22 cellular contexts compared by ENCODE assay signal in genomic region chr11:608751-609354, GRCh38. TPM values are rescaled to one million over a fixed set of nuclear protein-coding genes. Genes with fewer than 3 reads are reported as not detected.
DNase-seq lines count a peak whose midpoint lies in the region; ATAC-seq and TF ChIP-seq lines count a peak whose summit lies in the region.
"Had no signal": no experiment of that assay in that cellular context is flagged by ENCODE, and none has a peak within 500 bp of the region (broad histone marks: within the 10 kb centered on the region; RNA-seq: fewer than 3 reads in every experiment).

No MANE protein-coding gene starts in this region.

- H3K27ac ChIP-seq in heart left ventricle (peak overlapping the region in 8 of 12 donors; percentile 2 to 38 (median 16)), HCT116 (ENCODE audit: low read depth, low read length) (no peak overlapping the region), ovary (no peak overlapping the region), caudate nucleus (ENCODE audit: low read depth, low read length) (no peak overlapping the region)
- H3K27ac ChIP-seq: KMS-11, Peyer's patch had no signal

- H3K9me3 ChIP-seq in heart left ventricle (no peaks in the 10 kb centered on the region), HCT116 (ENCODE audit: control insufficient read depth in 1 of 2, insufficient read depth in 1 of 2, low read depth in 1 of 2, low read length in 2 of 2) (no peaks in the 10 kb centered on the region), ovary (no peaks in the 10 kb centered on the region)
- H3K9me3 ChIP-seq: Peyer's patch had no signal

- no peaks in the 10 kb centered on the region for H3K27me3 ChIP-seq in heart left ventricle
- H3K27me3 ChIP-seq in HCT116 (ENCODE audit: insufficient read depth, low read length): no peaks in the 10 kb centered on the region
- no peaks in the 10 kb centered on the region for H3K27me3 ChIP-seq in ovary
- H3K27me3 ChIP-seq: Peyer's patch had no signal

- peaks cover 10% of the 10 kb centered on the region; the same call in 1 of the 2 replicates for H4K20me1 ChIP-seq in HCT116 (ENCODE audit: insufficient read depth)

- RAD21 ChIA-PET in HCT116 (lab: Charles Lee; ENCODE audit: low non-redundant PET in 1 of 2, low total read pairs in 2 of 2, uncharacterized antibody in 2 of 2, unreplicated experiment in 2 of 2): no interaction called here

- TSS peak; percentile 15 for BruUV-seq in HCT116 (replicated peaks; lab: Mats Ljungman, UMichigan)

- CTCF ChIA-PET in HCT116 (lab: Charles Lee): no interaction called here

- peaks cover 14% of the 10 kb centered on the region; the same call in 1 of the 2 replicates for H3K79me2 ChIP-seq in HCT116 (ENCODE audit: insufficient read depth, low read length)

- TF ChIP-seq EP300 in ovary (IDR thresholded peaks at IDR 0.05): no peak

- H2AFZ ChIP-seq in HCT116 (ENCODE audit: low read depth, low read length, poor library complexity, severe bottlenecking): no peak overlapping the region
- H2AFZ ChIP-seq: GM23338 had no signal

- ATAC-seq in heart left ventricle (peak in 1 of 4 donors; percentile 10), HCT116 (no peak)
- ATAC-seq: CD8-positive, alpha-beta T cell; GM23338 had no signal

- H3K9me2 ChIP-seq in HCT116 (ENCODE audit: insufficient read depth): no peaks in the 10 kb centered on the region

- POLR2A ChIA-PET in HCT116 (lab: Charles Lee): no interaction called here

- 65 to 81% (median 71%) methylated on average over 33 to 37 of the region's 37 CpGs for WGBS in heart left ventricle, 4 donors
- WGBS in ovary, 3 donors: 87 to 92% (median 92%) methylated on average over 32 to 37 of the region's 37 CpGs

- H3K36me3 ChIP-seq in heart left ventricle (peaks cover 6 to 96% (median 94%) of the 10 kb centered on the region in 9 donors), HCT116 (ENCODE audit: control insufficient read depth in 1 of 2, insufficient read depth in 2 of 2, low read length in 2 of 2) (peaks cover 40 to 54% of the 10 kb centered on the region in 2 experiments; a peak in 3 of 4 replicates), ovary (no peaks in the 10 kb centered on the region)

- H3K4me1 ChIP-seq in heart left ventricle (peaks cover 0 to 36% (median 9%) of the 10 kb centered on the region in 12 donors), HCT116 (ENCODE audit: control insufficient read depth in 1 of 2, insufficient read depth in 2 of 2, low read length in 2 of 2) (peaks cover 7 to 16% of the 10 kb centered on the region in 2 experiments), ovary (ENCODE audit: insufficient read depth) (no peaks in the 10 kb centered on the region)

- TF ChIP-seq CTCF in heart left ventricle (IDR thresholded peaks at IDR 0.05) (no peak), HCT116 (IDR thresholded peaks at IDR 0.05 in 2 of 3, conservative IDR thresholded peaks at IDR 0.05 in 1 of 3; ENCODE audit: borderline replicate concordance in 1 of 3, insufficient read depth in 1 of 3, low read depth in 2 of 3, low read length in 2 of 3) (no peak), ovary (IDR thresholded peaks at IDR 0.05) (no peak)

- no peak overlapping the region for H3K4me2 ChIP-seq in HCT116 (ENCODE audit: low read length)
- H3K4me2 ChIP-seq: GM23338, KMS-11 had no signal

- intact Hi-C loops in heart left ventricle (cut with DNase I): no loop called here
- intact Hi-C loops in cardiac septum (cut with DNase I): no loop called here
- intact Hi-C loops in HCT116 (cut with micrococcal nuclease): no loop called here
- intact Hi-C loops in ovary (cut with DNase I): no loop called here

- no peak for TF ChIP-seq POLR2A in heart left ventricle (IDR thresholded peaks at IDR 0.05)
- TF ChIP-seq POLR2A in HCT116 (IDR thresholded peaks at IDR 0.05; ENCODE audit: borderline replicate concordance, extremely low read depth, insufficient read depth, insufficient read length): no peak
- no peak for TF ChIP-seq POLR2A in ovary (IDR thresholded peaks at IDR 0.05)

- no peak for TF ChIP-seq RAD21 in HCT116 (IDR thresholded peaks at IDR 0.05; ENCODE audit: low read depth)

- no peak overlapping the region for H3K9ac ChIP-seq in HCT116 (ENCODE audit: low read length)
- H3K9ac ChIP-seq: KMS-11 had no signal

- H3K4me3 ChIP-seq in heart left ventricle (no peak overlapping the region), HCT116 (replicated peaks in 1 of 2; ENCODE audit: low read depth in 1 of 2, low read length in 2 of 2) (no peak overlapping the region), ovary (no peak overlapping the region)
- H3K4me3 ChIP-seq: GM23338, Peyer's patch had no signal

- DNase-seq in heart left ventricle (peak in 1 of 5 donors; percentile 64), cardiac septum (ENCODE audit: low spot score) (no peak), HCT116 (ENCODE audit: low read depth, low spot score) (no peak), dermis microvascular lymphatic vessel endothelial cell (ENCODE audit: low read depth in 2 of 2) (peak; percentile 24 to 33), ovary (peak in 3 of 5 donors; percentile 33 to 47 (median 34)), NCI-H1694 (lab: John Stamatoyannopoulos, UW) (no peak), caudate nucleus (lab: John Stamatoyannopoulos, UW) (no peak), NCI-H1930 (lab: John Stamatoyannopoulos, UW) (no peak)
- DNase-seq: AML-193; CD8-positive, alpha-beta T cell; DMS 273 treated with DMSO at 0.1 percent for 48 hours; HFFc6; NCI-H1092; NCI-H1694 treated with DMSO at 0.1 percent for 48 hours; NCI-H2171 treated with DMSO at 0.1 percent for 48 hours; NCI-H774 had no signal

TF ChIP-seq in HCT116, 20 proteins besides CTCF, POLR2A, EP300 and RAD21 (continues in another document):
- TF ChIP-seq, protein P1, sequence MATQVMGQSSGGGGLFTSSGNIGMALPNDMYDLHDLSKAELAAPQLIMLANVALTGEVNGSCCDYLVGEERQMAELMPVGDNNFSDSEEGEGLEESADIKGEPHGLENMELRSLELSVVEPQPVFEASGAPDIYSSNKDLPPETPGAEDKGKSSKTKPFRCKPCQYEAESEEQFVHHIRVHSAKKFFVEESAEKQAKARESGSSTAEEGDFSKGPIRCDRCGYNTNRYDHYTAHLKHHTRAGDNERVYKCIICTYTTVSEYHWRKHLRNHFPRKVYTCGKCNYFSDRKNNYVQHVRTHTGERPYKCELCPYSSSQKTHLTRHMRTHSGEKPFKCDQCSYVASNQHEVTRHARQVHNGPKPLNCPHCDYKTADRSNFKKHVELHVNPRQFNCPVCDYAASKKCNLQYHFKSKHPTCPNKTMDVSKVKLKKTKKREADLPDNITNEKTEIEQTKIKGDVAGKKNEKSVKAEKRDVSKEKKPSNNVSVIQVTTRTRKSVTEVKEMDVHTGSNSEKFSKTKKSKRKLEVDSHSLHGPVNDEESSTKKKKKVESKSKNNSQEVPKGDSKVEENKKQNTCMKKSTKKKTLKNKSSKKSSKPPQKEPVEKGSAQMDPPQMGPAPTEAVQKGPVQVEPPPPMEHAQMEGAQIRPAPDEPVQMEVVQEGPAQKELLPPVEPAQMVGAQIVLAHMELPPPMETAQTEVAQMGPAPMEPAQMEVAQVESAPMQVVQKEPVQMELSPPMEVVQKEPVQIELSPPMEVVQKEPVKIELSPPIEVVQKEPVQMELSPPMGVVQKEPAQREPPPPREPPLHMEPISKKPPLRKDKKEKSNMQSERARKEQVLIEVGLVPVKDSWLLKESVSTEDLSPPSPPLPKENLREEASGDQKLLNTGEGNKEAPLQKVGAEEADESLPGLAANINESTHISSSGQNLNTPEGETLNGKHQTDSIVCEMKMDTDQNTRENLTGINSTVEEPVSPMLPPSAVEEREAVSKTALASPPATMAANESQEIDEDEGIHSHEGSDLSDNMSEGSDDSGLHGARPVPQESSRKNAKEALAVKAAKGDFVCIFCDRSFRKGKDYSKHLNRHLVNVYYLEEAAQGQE (IDR thresholded peaks at IDR 0.05; ENCODE audit: low read depth): no peak
- TF ChIP-seq CEBPB (IDR thresholded peaks at IDR 0.05; ENCODE audit: low read depth) (no peak), ELF1 (IDR thresholded peaks at IDR 0.05; ENCODE audit: borderline replicate concordance, low read depth) (no peak), SIN3A (IDR thresholded peaks at IDR 0.05; ENCODE audit: low read depth) (no peak), EGR1 (IDR thresholded peaks at IDR 0.05; ENCODE audit: low read depth) (no peak)

RNA-seq across cellular contexts. Expression of gene IRF7, which starts 6.9 kb away (rescaled TPM):
- total RNA-seq in heart left ventricle (10 to 100 TPM in 7 of 9 donors, 1 to 10 TPM in 2; 5.5 to 30.6 (median 14.9) TPM), cardiac septum (9.7 TPM), HCT116 (2021; ENCODE audit: unreplicated experiment) (15.2 TPM), dermis microvascular lymphatic vessel endothelial cell (6.7 and 16.2 TPM in 2 replicates), ovary (10 to 100 TPM in 6 of 7 donors, 1 to 10 TPM in 1; 8.2 to 59.1 (median 17.1) TPM)
- polyA plus RNA-seq in heart left ventricle (10 to 100 TPM in 1 of 2 donors, 1 to 10 TPM in 1; 9.5 to 21.1 TPM), ovary (10 to 100 TPM in 1 of 2 donors, under 1 TPM in 1; 0.28 to 22.8 TPM)
- 17.9 and 24.9 TPM in 2 replicates for polyA plus RNA-seq in HCT116 (2012)

RNA-seq across cellular contexts. Expression of gene CDHR5, which starts 15.9 kb away (rescaled TPM):
- total RNA-seq in heart left ventricle: not detected
- polyA plus RNA-seq in heart left ventricle: under 1 TPM in 1 of 2 donors, not detected in 1; 0.07 TPM
- not detected for total RNA-seq in cardiac septum
- total RNA-seq in HCT116 (2021; ENCODE audit: unreplicated experiment): not detected
- 0.13 and 0.44 TPM in 2 replicates for polyA plus RNA-seq in HCT116 (2012)
- not detected in 2 replicates for total RNA-seq in dermis microvascular lymphatic vessel endothelial cell
- 1 to 10 TPM in 1 of 7 donors, under 1 TPM in 2, not detected in 4; 0.20 to 2.3 (median 0.22) TPM for total RNA-seq in ovary
- polyA plus RNA-seq in ovary: under 1 TPM in 1 of 2 donors, not detected in 1; 0.07 TPM
- total RNA-seq: CD8-positive, alpha-beta T cell; Daoy; GM23338; HFFc6; MCF 10A had no signal
- polyA plus RNA-seq: GM23338 had no signal

RNA-seq across cellular contexts. Expression of gene SCT, which starts 18.1 kb away (rescaled TPM):
- under 1 TPM in 1 of 9 donors, not detected in 8; 0.81 TPM for total RNA-seq in heart left ventricle
- polyA plus RNA-seq in heart left ventricle: not detected
- total RNA-seq in cardiac septum: not detected
- total RNA-seq in HCT116 (2021; ENCODE audit: unreplicated experiment): not detected
- not detected in 2 replicates for polyA plus RNA-seq in HCT116 (2012)
- not detected in 2 replicates for total RNA-seq in dermis microvascular lymphatic vessel endothelial cell
- not detected for total RNA-seq in ovary
- polyA plus RNA-seq in ovary: under 1 TPM in 1 of 2 donors, not detected in 1; 0.68 TPM
- total RNA-seq: CD8-positive, alpha-beta T cell; Daoy; GM23338; HFFc6; MCF 10A; NCI-H460 had no signal

RNA-seq across cellular contexts. Expression of gene DRD4, which starts 28.2 kb away (rescaled TPM):
- total RNA-seq in heart left ventricle: 1 to 10 TPM in 1 of 9 donors, under 1 TPM in 5, not detected in 3; 0.20 to 1.0 (median 0.48) TPM
- polyA plus RNA-seq in heart left ventricle: under 1 TPM in 1 of 2 donors, not detected in 1; 0.07 TPM
- total RNA-seq in cardiac septum: 0.81 TPM
- total RNA-seq in HCT116 (2021; ENCODE audit: unreplicated experiment): 2.4 TPM
- polyA plus RNA-seq in HCT116 (2012): 0.95 and 2.2 TPM in 2 replicates
- total RNA-seq in dermis microvascular lymphatic vessel endothelial cell: under 0.01 TPM in 1 of 2 replicates, not detected in the other
- total RNA-seq in ovary: 1 to 10 TPM in 5 of 7 donors, under 1 TPM in 2; 0.57 to 3.3 (median 1.7) TPM
- under 1 TPM in 1 of 2 donors, not detected in 1; 0.63 TPM for polyA plus RNA-seq in ovary
- total RNA-seq: Daoy had no signal

RNA-seq across cellular contexts. Expression of gene PHRF1, which starts 32.6 kb away (rescaled TPM):
- 10 to 100 TPM; 11.6 to 21.3 (median 18.3) TPM for total RNA-seq in heart left ventricle
- 10 to 100 TPM; 16.1 to 18.1 TPM for polyA plus RNA-seq in heart left ventricle
- 20.9 TPM for total RNA-seq in cardiac septum
- 45.5 TPM for total RNA-seq in HCT116 (2021; ENCODE audit: unreplicated experiment)
- 20.3 TPM in 2 replicates for polyA plus RNA-seq in HCT116 (2012)
- 16.8 and 23.8 TPM in 2 replicates for total RNA-seq in dermis microvascular lymphatic vessel endothelial cell
- 10 to 100 TPM; 15.5 to 34.2 (median 31.0) TPM for total RNA-seq in ovary
- polyA plus RNA-seq in ovary: 10 to 100 TPM in 1 of 2 donors, 1 to 10 TPM in 1; 3.8 to 21.3 TPM

Comparison
In these comparisons a context has a peak if more than half of its experiments do, and no peak if none do; other contexts are left out.
1. DNase-seq: peak in dermis microvascular lymphatic vessel endothelial cell (2 of 2) and ovary (3 of 5); none in cardiac septum (single experiment), HCT116 (single experiment), NCI-H1694 (single experiment), caudate nucleus (0 of 61) and NCI-H1930 (0 of 2).
2. H3K27ac ChIP-seq: peak in heart left ventricle (8 of 12); none in HCT116 (single experiment), ovary (0 of 2) and caudate nucleus (single experiment).